Comparison of ENCODE assay signal across 30 cellular contexts in the genomic region with DNA sequence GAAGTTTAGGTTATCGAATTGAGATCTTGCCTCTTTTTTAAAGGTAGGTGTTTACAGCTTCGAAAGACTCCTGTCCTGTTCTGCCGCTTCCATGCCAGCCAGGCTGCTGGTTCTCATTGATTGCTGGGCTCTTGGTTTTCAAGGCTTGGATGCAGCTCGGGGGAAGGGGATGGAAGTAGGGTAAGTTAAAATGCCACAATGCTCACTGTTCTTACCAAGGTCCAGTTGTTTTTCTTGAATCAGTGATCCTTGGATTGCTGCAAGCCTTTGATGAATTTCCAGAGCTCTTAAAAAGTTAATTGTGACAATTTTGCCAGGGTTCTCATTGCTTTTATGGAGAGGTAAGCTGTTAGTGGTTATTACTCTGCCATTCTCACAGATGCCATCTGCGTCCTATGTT.
"Had no signal": no experiment of that assay in that cellular context is flagged by ENCODE, and none has a peak within 500 bp of the region (broad histone marks: within the 10 kb centered on the region; RNA-seq: fewer than 3 reads in every experiment).

No MANE protein-coding gene starts in this region.

- H3K4me3 ChIP-seq: adrenal gland, body of pancreas, breast epithelium had no signal

- H3K9me3 ChIP-seq: adrenal gland, body of pancreas had no signal

- H3K27me3 ChIP-seq: adrenal gland, body of pancreas, brain microvascular endothelial cell had no signal

- H3K27me3 Mint-ChIP-seq: activated CD4-positive, alpha-beta T cell treated with anti-CD3 and anti-CD28 coated beads, Interleukin-2, amount 10 ng/mL, durations not matched to agents 7 days and 5 days had no signal

- H3K4me1 ChIP-seq: adrenal gland, body of pancreas, breast epithelium had no signal

- H3K4me3 Mint-ChIP-seq: activated B cell treated with CpG ODN at 0.5 μM for 24 hours; activated CD4-positive, alpha-beta memory T cell treated with anti-CD3 and anti-CD28 coated beads for 36 hours; activated CD4-positive, alpha-beta T cell treated with anti-CD3 and anti-CD28 coated beads, Interleukin-2, amount 10 ng/mL, durations not matched to agents 7 days and 5 days; activated CD8-positive, alpha-beta T cell treated with anti-CD3 and anti-CD28 coated beads for 36 hours; activated naive CD4-positive, alpha-beta T cell treated with anti-CD3 and anti-CD28 coated beads for 36 hours; activated naive CD8-positive, alpha-beta T cell treated with anti-CD3 and anti-CD28 coated beads for 36 hours; activated T-cell treated with anti-CD3 and anti-CD28 coated beads, Interleukin-2, amount 50 U/mL, for 4 hours; activated T-cell treated with anti-CD3 and anti-CD28 coated beads, Interleukin-2, amount 50 U/mL, for 72 hours; activated T-helper 1 cell treated with anti-CD3 and anti-CD28 coated beads, Interleukin-12 subunit alpha, Interleukin-12 subunit beta, Interleukin-2, Interleukin-4 antibody, amounts not matched to agents 30 ng/mL and 10 ng/mL and 1 ng/mL, durations not matched to agents 14 hours and 24 hours and 36 hours; activated T-helper 17 cell treated with anti-CD3 and anti-CD28 coated beads, Interleukin-2, amount 50 U/mL, for 72 hours; T-helper 1 cell treated with Interleukin-12 subunit alpha and Interleukin-12 subunit beta and Interleukin-4 antibody, amounts not matched to agents 30 μg/mL and 1 μg/mL, for 36 hours had no signal

- H3K4me1 Mint-ChIP-seq: activated B cell treated with CpG ODN at 0.5 μM for 24 hours had no signal

- H3K27ac Mint-ChIP-seq: activated B cell treated with CpG ODN at 0.5 μM for 24 hours; activated CD4-positive, alpha-beta memory T cell treated with anti-CD3 and anti-CD28 coated beads for 36 hours; activated CD4-positive, alpha-beta T cell treated with anti-CD3 and anti-CD28 coated beads, Interleukin-2, amount 10 ng/mL, durations not matched to agents 7 days and 5 days; activated CD8-positive, alpha-beta T cell treated with anti-CD3 and anti-CD28 coated beads for 36 hours; activated naive CD4-positive, alpha-beta T cell treated with anti-CD3 and anti-CD28 coated beads for 36 hours; activated naive CD4-positive, alpha-beta T cell treated with anti-CD3 and anti-CD28 coated beads, Interleukin-2, amount 50 U/mL, for 72 hours; activated naive CD8-positive, alpha-beta T cell treated with anti-CD3 and anti-CD28 coated beads for 36 hours; activated T-cell treated with anti-CD3 and anti-CD28 coated beads, Interleukin-2, amount 50 U/mL, for 72 hours; activated T-helper 1 cell treated with anti-CD3 and anti-CD28 coated beads, Interleukin-12 subunit alpha, Interleukin-12 subunit beta, Interleukin-2, Interleukin-4 antibody, amounts not matched to agents 30 ng/mL and 10 ng/mL and 1 ng/mL, durations not matched to agents 14 hours and 24 hours and 36 hours; activated T-helper 17 cell treated with anti-CD3 and anti-CD28 coated beads, Interleukin-2, amount 50 U/mL, for 72 hours; T-helper 1 cell treated with Interleukin-12 subunit alpha and Interleukin-12 subunit beta and Interleukin-4 antibody, amounts not matched to agents 30 μg/mL and 1 μg/mL, for 36 hours had no signal

- H3K27ac ChIP-seq: adrenal gland, body of pancreas, brain microvascular endothelial cell, breast epithelium, VCaP had no signal

- ATAC-seq: activated CD8-positive, alpha-beta T cell treated with anti-CD3 and anti-CD28 coated beads for 36 hours; activated naive CD4-positive, alpha-beta T cell treated with anti-CD3 and anti-CD28 coated beads, Interleukin-2, amount 50 U/mL, for 72 hours; activated T-cell treated with anti-CD3 and anti-CD28 coated beads, Interleukin-2, amount 50 U/mL, for 4 hours; activated T-cell treated with anti-CD3 and anti-CD28 coated beads, Interleukin-2, amount 50 U/mL, for 72 hours; activated T-helper 17 cell treated with anti-CD3 and anti-CD28 coated beads, Interleukin-2, amount 50 U/mL, for 72 hours; body of pancreas had no signal

- H3K36me3 ChIP-seq: adrenal gland, brain microvascular endothelial cell, breast epithelium had no signal

- H3K36me3 Mint-ChIP-seq: activated CD4-positive, alpha-beta memory T cell treated with anti-CD3 and anti-CD28 coated beads for 36 hours; activated naive CD8-positive, alpha-beta T cell treated with anti-CD3 and anti-CD28 coated beads for 36 hours had no signal

- DNase-seq: activated B cell treated with CpG ODN at 0.5 μM for 24 hours; activated CD4-positive, alpha-beta memory T cell treated with anti-CD3 and anti-CD28 coated beads for 36 hours; activated CD4-positive, alpha-beta T cell treated with anti-CD3 and anti-CD28 coated beads for 48 hours; activated CD4-positive, alpha-beta T cell treated with anti-CD3 and anti-CD28 coated beads, Interleukin-2, amount 10 ng/mL, durations not matched to agents 7 days and 5 days; activated CD4-positive, CD25-positive, alpha-beta regulatory T cell treated with anti-CD3 and anti-CD28 coated beads, Interleukin-2, amount 50 U/mL, for 72 hours; activated CD8-positive, alpha-beta memory T cell treated with anti-CD3 and anti-CD28 coated beads, Interleukin-2, amount 50 U/mL, for 4 hours; activated CD8-positive, alpha-beta T cell treated with anti-CD3 and anti-CD28 coated beads for 36 hours; activated effector memory CD4-positive, alpha-beta T cell treated with anti-CD3 and anti-CD28 coated beads, Interleukin-2, amount 50 U/mL, for 16 hours; activated gamma-delta T cell treated with Interleukin-2 at 50 U/mL for 16 hours; activated naive CD4-positive, alpha-beta T cell; activated naive CD4-positive, alpha-beta T cell treated with anti-CD3 and anti-CD28 coated beads for 36 hours; activated naive CD4-positive, alpha-beta T cell treated with anti-CD3 and anti-CD28 coated beads, Interleukin-2, amount 50 U/mL, for 16 hours; activated naive CD8-positive, alpha-beta T cell treated with anti-CD3 and anti-CD28 coated beads for 36 hours; activated T-cell treated with anti-CD3 and anti-CD28 coated beads for 4 hours; activated T-cell treated with anti-CD3 and anti-CD28 coated beads, Interleukin-2, amount 50 U/mL, for 1 hour; activated T-cell treated with anti-CD3 and anti-CD28 coated beads, Interleukin-2, amount 50 U/mL, for 4 hours; activated T-cell treated with anti-CD3 and anti-CD28 coated beads, Interleukin-2, amount 50 U/mL, for 72 hours; adrenal gland; amniotic stem cell; aorta; body of pancreas; brain microvascular endothelial cell; central memory CD4-positive, alpha-beta T cell; T-helper 9 cell had no signal

- H3K9me3 Mint-ChIP-seq: activated CD8-positive, alpha-beta T cell treated with anti-CD3 and anti-CD28 coated beads for 36 hours; activated naive CD4-positive, alpha-beta T cell treated with anti-CD3 and anti-CD28 coated beads for 36 hours; activated naive CD8-positive, alpha-beta T cell treated with anti-CD3 and anti-CD28 coated beads for 36 hours; activated T-helper 1 cell treated with anti-CD3 and anti-CD28 coated beads, Interleukin-12 subunit alpha, Interleukin-12 subunit beta, Interleukin-2, Interleukin-4 antibody, amounts not matched to agents 30 ng/mL and 10 ng/mL and 1 ng/mL, durations not matched to agents 14 hours and 24 hours and 36 hours; T-helper 1 cell treated with Interleukin-12 subunit alpha and Interleukin-12 subunit beta and Interleukin-4 antibody, amounts not matched to agents 30 μg/mL and 1 μg/mL, for 36 hours had no signal
